In genomic region chr6:91744576-91744975, GRCh38 we compare ENCODE assay signal across 25 cellular contexts.
"Had no signal": no experiment of that assay in that cellular context is flagged by ENCODE, and none has a peak within 500 bp of the region (broad histone marks: within the 10 kb centered on the region; RNA-seq: fewer than 3 reads in every experiment).

No MANE protein-coding gene starts in this region.

- H3K27ac Mint-ChIP-seq: naive thymus-derived CD4-positive, alpha-beta T cell; natural killer cell treated with Interleukin-12 subunit alpha and Interleukin-12 subunit beta and Interleukin-15 and Interleukin-18, amount 100 ng/mL, for 72 hours; progenitor cell of endocrine pancreas; stimulated activated naive B cell treated with anti-CD40 and anti-IgM and Interleukin-4, amounts not matched to agents 10 μg/mL and 1 μg/mL and 100 μg/mL, for 72 hours had no signal

- H3K27me3 ChIP-seq: ovary, right atrium auricular region, right lobe of liver, stomach, testis, tibial artery, upper lobe of left lung, vagina had no signal

- H3K27ac ChIP-seq: left ventricle myocardium inferior, ovary, right atrium auricular region, right lobe of liver, stomach, testis, tibial artery, upper lobe of left lung, vagina had no signal

- ATAC-seq: mucosa of descending colon; naive thymus-derived CD4-positive, alpha-beta T cell; natural killer cell treated with Interleukin-12 subunit alpha and Interleukin-12 subunit beta and Interleukin-15 and Interleukin-18, amount 100 ng/mL, for 72 hours; right lobe of liver; stimulated activated naive B cell treated with anti-CD40 and anti-IgM and Interleukin-4, amounts not matched to agents 10 μg/mL and 1 μg/mL and 100 μg/mL, for 72 hours; stimulated activated naive CD8-positive, alpha-beta T cell treated with anti-CD3 and anti-CD28 coated beads, Interleukin-15, Interleukin-2, amounts not matched to agents 100 U/mL and 50 U/mL, for 24 hours had no signal

- H3K36me3 Mint-ChIP-seq: naive thymus-derived CD4-positive, alpha-beta T cell; natural killer cell treated with Interleukin-12 subunit alpha and Interleukin-12 subunit beta and Interleukin-15 and Interleukin-18, amount 100 ng/mL, for 72 hours; stimulated activated naive B cell treated with anti-CD40 and anti-IgM and Interleukin-4, amounts not matched to agents 10 μg/mL and 1 μg/mL and 100 μg/mL, for 72 hours had no signal

- H3K4me2 ChIP-seq: smooth muscle cell had no signal

- H3K4me3 ChIP-seq: left ventricle myocardium inferior, lung, mucosa of descending colon, ovary, right atrium auricular region, right lobe of liver, smooth muscle cell, stomach, testis, tibial artery, upper lobe of left lung, vagina had no signal

- H3K4me1 ChIP-seq: left ventricle myocardium inferior, right atrium auricular region, right lobe of liver, stomach, testis, tibial artery, upper lobe of left lung, vagina had no signal

- H3K4me1 Mint-ChIP-seq: naive thymus-derived CD4-positive, alpha-beta T cell; stimulated activated naive B cell treated with anti-CD40 and anti-IgM and Interleukin-4, amounts not matched to agents 10 μg/mL and 1 μg/mL and 100 μg/mL, for 72 hours had no signal

- H3K4me3 Mint-ChIP-seq: naive thymus-derived CD4-positive, alpha-beta T cell; natural killer cell treated with Interleukin-12 subunit alpha and Interleukin-12 subunit beta and Interleukin-15 and Interleukin-18, amount 100 ng/mL, for 72 hours; stimulated activated naive B cell treated with anti-CD40 and anti-IgM and Interleukin-4, amounts not matched to agents 10 μg/mL and 1 μg/mL and 100 μg/mL, for 72 hours had no signal

- H3K27me3 Mint-ChIP-seq: naive thymus-derived CD4-positive, alpha-beta T cell; natural killer cell treated with Interleukin-12 subunit alpha and Interleukin-12 subunit beta and Interleukin-15 and Interleukin-18, amount 100 ng/mL, for 72 hours; progenitor cell of endocrine pancreas; stimulated activated naive B cell treated with anti-CD40 and anti-IgM and Interleukin-4, amounts not matched to agents 10 μg/mL and 1 μg/mL and 100 μg/mL, for 72 hours had no signal

- H3K36me3 ChIP-seq: left ventricle myocardium inferior, ovary, right atrium auricular region, right lobe of liver, stomach, tibial artery, upper lobe of left lung, vagina had no signal

- H3K9me3 ChIP-seq: left ventricle myocardium inferior, mucosa of descending colon, ovary, right lobe of liver, stomach, testis, tibial artery, upper lobe of left lung, vagina had no signal

- DNase-seq: hypothalamus; islet precursor cell; left ventricle myocardium inferior; mesendoderm; midbrain; mucosa of descending colon; naive thymus-derived CD4-positive, alpha-beta T cell; ovary; right lobe of liver; stimulated activated CD4-positive, alpha-beta T cell treated with anti-CD3 and anti-CD28 coated beads, Interleukin-1b, Interleukin-23, amount 100 ng/mL, for 48 hours; stimulated activated CD4-positive, alpha-beta T cell treated with anti-CD3 and anti-CD28 coated beads, Interleukin-2, amount 100 ng/mL, for 48 hours; stimulated activated CD4-positive, alpha-beta T cell treated with anti-CD3 and anti-CD28 coated beads, Interleukin-4, amount 100 ng/mL, for 4 hours; stimulated activated CD8-positive, alpha-beta memory T cell treated with anti-CD3 and anti-CD28 coated beads, Interleukin-4, amount 100 ng/mL, for 48 hours; stimulated activated naive B cell treated with anti-CD40 and anti-IgM and Interleukin-4, amounts not matched to agents 10 μg/mL and 1 μg/mL and 100 μg/mL, for 72 hours; stimulated activated naive CD8-positive, alpha-beta T cell treated with anti-CD3 and anti-CD28 coated beads, Interleukin-15, Interleukin-2, amounts not matched to agents 100 U/mL and 50 U/mL, for 24 hours; stomach; testis; tibial artery; upper lobe of left lung had no signal
